In genomic region chr5:5626412-5626811, GRCh38 we compare ENCODE assay signal across 24 cellular contexts.
"Had no signal": no experiment of that assay in that cellular context is flagged by ENCODE, and none has a peak within 500 bp of the region (broad histone marks: within the 10 kb centered on the region; RNA-seq: fewer than 3 reads in every experiment).

No MANE protein-coding gene starts in this region.

- H3K9me3 ChIP-seq: colonic mucosa had no signal

- H3K4me3 Mint-ChIP-seq: dendritic cell treated with granulocyte-macrophage colony-stimulating factor and Interleukin-4, amounts not matched to agents 40 ng/mL and 50 ng/mL, for 4 days; effector memory CD8-positive, alpha-beta T cell; endodermal cell; immature natural killer cell; mesothelial cell of epicardium had no signal

- ATAC-seq: effector memory CD8-positive, alpha-beta T cell; esophagus mucosa; foreskin keratinocyte; left lung; lower lobe of right lung; mucosa of descending colon had no signal

- H3K4me3 ChIP-seq: colonic mucosa, hepatocyte, left lung, lower lobe of right lung, mucosa of descending colon had no signal

- H3K27me3 ChIP-seq: colonic mucosa, foreskin keratinocyte, hepatocyte, left lung had no signal

- H3K4me1 Mint-ChIP-seq: endodermal cell, immature natural killer cell, mesothelial cell of epicardium had no signal

- H3K27me3 Mint-ChIP-seq: dendritic cell treated with granulocyte-macrophage colony-stimulating factor and Interleukin-4, amounts not matched to agents 40 ng/mL and 50 ng/mL, for 4 days had no signal

- H3K4me1 ChIP-seq: colonic mucosa, foreskin keratinocyte, left lung, lower lobe of right lung had no signal

- H3K27ac ChIP-seq: colonic mucosa, epithelial cell of prostate, foreskin keratinocyte, hepatocyte, left lung, lower lobe of right lung had no signal

- H3K27ac Mint-ChIP-seq: dendritic cell treated with granulocyte-macrophage colony-stimulating factor and Interleukin-4, amounts not matched to agents 40 ng/mL and 50 ng/mL, for 4 days; effector memory CD8-positive, alpha-beta T cell; endodermal cell; immature natural killer cell; mesothelial cell of epicardium had no signal

- H3K36me3 ChIP-seq: colonic mucosa, left lung, lower lobe of right lung had no signal

- H3K36me3 Mint-ChIP-seq: immature natural killer cell had no signal

- DNase-seq: cerebellar nuclear complex; colonic mucosa; cortex of kidney; effector CD8-positive, alpha-beta T cell; effector memory CD8-positive, alpha-beta T cell; endodermal cell; erythroblast; foreskin keratinocyte; glutamatergic neuron; head of caudate nucleus; hypothalamus; immature natural killer cell; islet precursor cell; kidney; kidney glomerular epithelial cell; left lung; lower lobe of right lung; mesenchymal stem cell; mucosa of descending colon had no signal
